1 cellular context compared by ENCODE assay signal in genomic region chr21:41933259-41934079, GRCh38.
TF ChIP-seq lines count a peak whose summit lies in the region.

No MANE protein-coding gene starts in this region.

TF ChIP-seq in HepG2, 621 proteins besides CTCF, POLR2A, EP300 and RAD21:
- TF ChIP-seq HDAC6 (IDR thresholded peaks at IDR 0.05; ENCODE audit: low read depth, low read length) = no peak
- 0 out of 2 replicates have a peak, but pooled peaks have one; percentile 3 for TF ChIP-seq GABPB1 (CRISPR knock-in tag; IDR thresholded peaks at IDR 0.05)
TF ChIP-seq in HepG2: peak in this region for 1.
